ENCODE assay signal across 1 cellular context in the genomic region with DNA sequence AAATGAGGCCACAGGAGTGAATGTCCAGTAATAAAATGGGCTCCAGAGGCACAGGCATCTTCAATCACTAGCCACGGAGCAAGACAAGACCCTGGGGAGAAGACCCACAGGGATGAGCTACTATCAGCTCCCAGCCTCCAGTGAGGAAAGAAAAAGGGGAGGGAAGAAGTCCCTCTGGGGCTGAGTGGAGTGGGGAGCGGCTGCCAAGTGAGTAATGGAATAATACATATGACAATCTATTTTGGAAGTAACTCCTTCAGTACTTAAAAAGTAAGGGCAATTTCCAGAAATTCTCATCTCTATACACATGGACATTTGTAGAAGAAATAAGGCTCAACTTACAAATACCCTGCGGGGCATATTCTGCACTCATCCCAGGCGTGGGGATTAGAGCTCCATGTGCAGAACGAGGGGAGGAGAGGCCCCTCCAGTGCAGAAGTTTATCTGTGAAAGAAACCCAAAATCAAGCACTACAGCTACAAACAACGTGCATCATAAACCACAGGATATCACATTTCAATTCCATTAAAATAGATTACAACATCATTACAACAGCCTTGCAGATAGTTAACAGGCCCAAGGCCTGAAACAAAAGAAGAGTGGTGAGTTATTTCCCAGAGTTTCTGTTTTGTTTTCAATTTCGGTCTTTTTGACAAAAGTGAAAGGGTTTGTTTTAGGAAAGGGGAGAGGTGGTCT.
TF ChIP-seq lines count a peak whose summit lies in the region.

No MANE protein-coding gene starts in this region.

TF ChIP-seq in HEK293, 187 proteins besides CTCF, POLR2A, EP300 and RAD21 (continued from another document and continues in another):
- TF ChIP-seq, protein P1, sequence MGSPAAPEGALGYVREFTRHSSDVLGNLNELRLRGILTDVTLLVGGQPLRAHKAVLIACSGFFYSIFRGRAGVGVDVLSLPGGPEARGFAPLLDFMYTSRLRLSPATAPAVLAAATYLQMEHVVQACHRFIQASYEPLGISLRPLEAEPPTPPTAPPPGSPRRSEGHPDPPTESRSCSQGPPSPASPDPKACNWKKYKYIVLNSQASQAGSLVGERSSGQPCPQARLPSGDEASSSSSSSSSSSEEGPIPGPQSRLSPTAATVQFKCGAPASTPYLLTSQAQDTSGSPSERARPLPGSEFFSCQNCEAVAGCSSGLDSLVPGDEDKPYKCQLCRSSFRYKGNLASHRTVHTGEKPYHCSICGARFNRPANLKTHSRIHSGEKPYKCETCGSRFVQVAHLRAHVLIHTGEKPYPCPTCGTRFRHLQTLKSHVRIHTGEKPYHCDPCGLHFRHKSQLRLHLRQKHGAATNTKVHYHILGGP (tag by site-specific recombination; IDR thresholded peaks at IDR 0.05), result no peak
- TF ChIP-seq ZNF621 (tag by site-specific recombination; IDR thresholded peaks at IDR 0.05), result no peak
- TF ChIP-seq ZNF155 (tag by site-specific recombination; IDR thresholded peaks at IDR 0.05), result no peak
- peak; percentile 60 for TF ChIP-seq ZIC2 (tag by site-specific recombination; IDR thresholded peaks at IDR 0.05)
- no peak for TF ChIP-seq ZNF16 (tag by site-specific recombination; IDR thresholded peaks at IDR 0.05; ENCODE audit: low read depth)
- TF ChIP-seq ZNF121 (tag by site-specific recombination; IDR thresholded peaks at IDR 0.05), result no peak
- no peak for TF ChIP-seq ZNF138 (tag by site-specific recombination; IDR thresholded peaks at IDR 0.05; ENCODE audit: borderline replicate concordance)
- no peak for TF ChIP-seq ZNF423 (tag by site-specific recombination; IDR thresholded peaks at IDR 0.05)
- TF ChIP-seq ZNF561 (tag by site-specific recombination; IDR thresholded peaks at IDR 0.05; ENCODE audit: borderline replicate concordance), result 0 out of 2 replicates have a peak, but pooled peaks have one; percentile 46
- TF ChIP-seq ZNF302 (tag by site-specific recombination; IDR thresholded peaks at IDR 0.05; ENCODE audit: low read depth), result no peak
- peak; percentile 90 for TF ChIP-seq WT1 (tag by site-specific recombination; IDR thresholded peaks at IDR 0.05)
- no peak for TF ChIP-seq ZNF658 (tag by site-specific recombination; IDR thresholded peaks at IDR 0.05)
- TF ChIP-seq ZNF660 (tag by site-specific recombination; IDR thresholded peaks at IDR 0.05), result no peak
- no peak for TF ChIP-seq ZBTB7A (tag by site-specific recombination; IDR thresholded peaks at IDR 0.05; ENCODE audit: low read depth)
- TF ChIP-seq, protein P2, sequence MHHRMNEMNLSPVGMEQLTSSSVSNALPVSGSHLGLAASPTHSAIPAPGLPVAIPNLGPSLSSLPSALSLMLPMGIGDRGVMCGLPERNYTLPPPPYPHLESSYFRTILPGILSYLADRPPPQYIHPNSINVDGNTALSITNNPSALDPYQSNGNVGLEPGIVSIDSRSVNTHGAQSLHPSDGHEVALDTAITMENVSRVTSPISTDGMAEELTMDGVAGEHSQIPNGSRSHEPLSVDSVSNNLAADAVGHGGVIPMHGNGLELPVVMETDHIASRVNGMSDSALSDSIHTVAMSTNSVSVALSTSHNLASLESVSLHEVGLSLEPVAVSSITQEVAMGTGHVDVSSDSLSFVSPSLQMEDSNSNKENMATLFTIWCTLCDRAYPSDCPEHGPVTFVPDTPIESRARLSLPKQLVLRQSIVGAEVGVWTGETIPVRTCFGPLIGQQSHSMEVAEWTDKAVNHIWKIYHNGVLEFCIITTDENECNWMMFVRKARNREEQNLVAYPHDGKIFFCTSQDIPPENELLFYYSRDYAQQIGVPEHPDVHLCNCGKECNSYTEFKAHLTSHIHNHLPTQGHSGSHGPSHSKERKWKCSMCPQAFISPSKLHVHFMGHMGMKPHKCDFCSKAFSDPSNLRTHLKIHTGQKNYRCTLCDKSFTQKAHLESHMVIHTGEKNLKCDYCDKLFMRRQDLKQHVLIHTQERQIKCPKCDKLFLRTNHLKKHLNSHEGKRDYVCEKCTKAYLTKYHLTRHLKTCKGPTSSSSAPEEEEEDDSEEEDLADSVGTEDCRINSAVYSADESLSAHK (tag by site-specific recombination; IDR thresholded peaks at IDR 0.05), result peak; percentile 89
- no peak for TF ChIP-seq MYNN (tag by site-specific recombination; IDR thresholded peaks at IDR 0.05; ENCODE audit: borderline replicate concordance)
- TF ChIP-seq, protein P3, sequence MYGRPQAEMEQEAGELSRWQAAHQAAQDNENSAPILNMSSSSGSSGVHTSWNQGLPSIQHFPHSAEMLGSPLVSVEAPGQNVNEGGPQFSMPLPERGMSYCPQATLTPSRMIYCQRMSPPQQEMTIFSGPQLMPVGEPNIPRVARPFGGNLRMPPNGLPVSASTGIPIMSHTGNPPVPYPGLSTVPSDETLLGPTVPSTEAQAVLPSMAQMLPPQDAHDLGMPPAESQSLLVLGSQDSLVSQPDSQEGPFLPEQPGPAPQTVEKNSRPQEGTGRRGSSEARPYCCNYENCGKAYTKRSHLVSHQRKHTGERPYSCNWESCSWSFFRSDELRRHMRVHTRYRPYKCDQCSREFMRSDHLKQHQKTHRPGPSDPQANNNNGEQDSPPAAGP (tag by site-specific recombination; IDR thresholded peaks at IDR 0.05), result no peak
- TF ChIP-seq, protein P4, sequence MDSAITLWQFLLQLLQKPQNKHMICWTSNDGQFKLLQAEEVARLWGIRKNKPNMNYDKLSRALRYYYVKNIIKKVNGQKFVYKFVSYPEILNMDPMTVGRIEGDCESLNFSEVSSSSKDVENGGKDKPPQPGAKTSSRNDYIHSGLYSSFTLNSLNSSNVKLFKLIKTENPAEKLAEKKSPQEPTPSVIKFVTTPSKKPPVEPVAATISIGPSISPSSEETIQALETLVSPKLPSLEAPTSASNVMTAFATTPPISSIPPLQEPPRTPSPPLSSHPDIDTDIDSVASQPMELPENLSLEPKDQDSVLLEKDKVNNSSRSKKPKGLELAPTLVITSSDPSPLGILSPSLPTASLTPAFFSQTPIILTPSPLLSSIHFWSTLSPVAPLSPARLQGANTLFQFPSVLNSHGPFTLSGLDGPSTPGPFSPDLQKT (IDR thresholded peaks at IDR 0.05; ENCODE audit: borderline replicate concordance, low read depth, low read length), result no peak
- no peak for TF ChIP-seq ZNF571 (tag by site-specific recombination; IDR thresholded peaks at IDR 0.05)
- no peak for TF ChIP-seq KLF1 (tag by site-specific recombination; IDR thresholded peaks at IDR 0.05)
- no peak for TF ChIP-seq ZNF248 (tag by site-specific recombination; IDR thresholded peaks at IDR 0.05)
- TF ChIP-seq ZNF670 (tag by site-specific recombination; IDR thresholded peaks at IDR 0.05; ENCODE audit: low read depth), result no peak
- peak; percentile 43; the same call in 1 of the 2 replicates for TF ChIP-seq ZFP69B (tag by site-specific recombination; IDR thresholded peaks at IDR 0.05)
- TF ChIP-seq, protein P5, sequence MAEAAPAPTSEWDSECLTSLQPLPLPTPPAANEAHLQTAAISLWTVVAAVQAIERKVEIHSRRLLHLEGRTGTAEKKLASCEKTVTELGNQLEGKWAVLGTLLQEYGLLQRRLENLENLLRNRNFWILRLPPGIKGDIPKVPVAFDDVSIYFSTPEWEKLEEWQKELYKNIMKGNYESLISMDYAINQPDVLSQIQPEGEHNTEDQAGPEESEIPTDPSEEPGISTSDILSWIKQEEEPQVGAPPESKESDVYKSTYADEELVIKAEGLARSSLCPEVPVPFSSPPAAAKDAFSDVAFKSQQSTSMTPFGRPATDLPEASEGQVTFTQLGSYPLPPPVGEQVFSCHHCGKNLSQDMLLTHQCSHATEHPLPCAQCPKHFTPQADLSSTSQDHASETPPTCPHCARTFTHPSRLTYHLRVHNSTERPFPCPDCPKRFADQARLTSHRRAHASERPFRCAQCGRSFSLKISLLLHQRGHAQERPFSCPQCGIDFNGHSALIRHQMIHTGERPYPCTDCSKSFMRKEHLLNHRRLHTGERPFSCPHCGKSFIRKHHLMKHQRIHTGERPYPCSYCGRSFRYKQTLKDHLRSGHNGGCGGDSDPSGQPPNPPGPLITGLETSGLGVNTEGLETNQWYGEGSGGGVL (tag by site-specific recombination; IDR thresholded peaks at IDR 0.05), result peak; percentile 73
- no peak for TF ChIP-seq ZFHX2 (tag by site-specific recombination; conservative IDR thresholded peaks at IDR 0.05)
- TF ChIP-seq RBAK (tag by site-specific recombination; IDR thresholded peaks at IDR 0.05), result no peak
- TF ChIP-seq, protein P6, sequence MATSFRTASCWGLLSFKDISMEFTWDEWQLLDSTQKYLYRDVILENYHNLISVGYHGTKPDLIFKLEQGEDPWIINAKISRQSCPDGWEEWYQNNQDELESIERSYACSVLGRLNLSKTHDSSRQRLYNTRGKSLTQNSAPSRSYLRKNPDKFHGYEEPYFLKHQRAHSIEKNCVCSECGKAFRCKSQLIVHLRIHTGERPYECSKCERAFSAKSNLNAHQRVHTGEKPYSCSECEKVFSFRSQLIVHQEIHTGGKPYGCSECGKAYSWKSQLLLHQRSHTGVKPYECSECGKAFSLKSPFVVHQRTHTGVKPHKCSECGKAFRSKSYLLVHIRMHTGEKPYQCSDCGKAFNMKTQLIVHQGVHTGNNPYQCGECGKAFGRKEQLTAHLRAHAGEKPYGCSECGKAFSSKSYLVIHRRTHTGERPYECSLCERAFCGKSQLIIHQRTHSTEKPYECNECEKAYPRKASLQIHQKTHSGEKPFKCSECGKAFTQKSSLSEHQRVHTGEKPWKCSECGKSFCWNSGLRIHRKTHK (tag by site-specific recombination; IDR thresholded peaks at IDR 0.05), result no peak
- TF ChIP-seq, protein P7, sequence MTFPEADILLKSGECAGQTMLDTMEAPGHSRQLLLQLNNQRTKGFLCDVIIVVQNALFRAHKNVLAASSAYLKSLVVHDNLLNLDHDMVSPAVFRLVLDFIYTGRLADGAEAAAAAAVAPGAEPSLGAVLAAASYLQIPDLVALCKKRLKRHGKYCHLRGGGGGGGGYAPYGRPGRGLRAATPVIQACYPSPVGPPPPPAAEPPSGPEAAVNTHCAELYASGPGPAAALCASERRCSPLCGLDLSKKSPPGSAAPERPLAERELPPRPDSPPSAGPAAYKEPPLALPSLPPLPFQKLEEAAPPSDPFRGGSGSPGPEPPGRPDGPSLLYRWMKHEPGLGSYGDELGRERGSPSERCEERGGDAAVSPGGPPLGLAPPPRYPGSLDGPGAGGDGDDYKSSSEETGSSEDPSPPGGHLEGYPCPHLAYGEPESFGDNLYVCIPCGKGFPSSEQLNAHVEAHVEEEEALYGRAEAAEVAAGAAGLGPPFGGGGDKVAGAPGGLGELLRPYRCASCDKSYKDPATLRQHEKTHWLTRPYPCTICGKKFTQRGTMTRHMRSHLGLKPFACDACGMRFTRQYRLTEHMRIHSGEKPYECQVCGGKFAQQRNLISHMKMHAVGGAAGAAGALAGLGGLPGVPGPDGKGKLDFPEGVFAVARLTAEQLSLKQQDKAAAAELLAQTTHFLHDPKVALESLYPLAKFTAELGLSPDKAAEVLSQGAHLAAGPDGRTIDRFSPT (tag by site-specific recombination; IDR thresholded peaks at IDR 0.05), result 0 out of 2 replicates have a peak, but pooled peaks have one; percentile 47
- no peak for TF ChIP-seq SCRT2 (tag by site-specific recombination; IDR thresholded peaks at IDR 0.05)
- no peak for TF ChIP-seq GLI4 (tag by site-specific recombination; IDR thresholded peaks at IDR 0.05)
- peak; percentile 61; the same call in 1 of the 2 replicates for TF ChIP-seq ZNF558 (tag by site-specific recombination; IDR thresholded peaks at IDR 0.05)
- TF ChIP-seq ZNF530 (tag by site-specific recombination; IDR thresholded peaks at IDR 0.05; ENCODE audit: low read depth), result no peak
- no peak for TF ChIP-seq ZNF747 (tag by site-specific recombination; IDR thresholded peaks at IDR 0.05)
- TF ChIP-seq ZNF654 (tag by site-specific recombination; IDR thresholded peaks at IDR 0.05; ENCODE audit: low read depth), result no peak
- TF ChIP-seq, protein P8, sequence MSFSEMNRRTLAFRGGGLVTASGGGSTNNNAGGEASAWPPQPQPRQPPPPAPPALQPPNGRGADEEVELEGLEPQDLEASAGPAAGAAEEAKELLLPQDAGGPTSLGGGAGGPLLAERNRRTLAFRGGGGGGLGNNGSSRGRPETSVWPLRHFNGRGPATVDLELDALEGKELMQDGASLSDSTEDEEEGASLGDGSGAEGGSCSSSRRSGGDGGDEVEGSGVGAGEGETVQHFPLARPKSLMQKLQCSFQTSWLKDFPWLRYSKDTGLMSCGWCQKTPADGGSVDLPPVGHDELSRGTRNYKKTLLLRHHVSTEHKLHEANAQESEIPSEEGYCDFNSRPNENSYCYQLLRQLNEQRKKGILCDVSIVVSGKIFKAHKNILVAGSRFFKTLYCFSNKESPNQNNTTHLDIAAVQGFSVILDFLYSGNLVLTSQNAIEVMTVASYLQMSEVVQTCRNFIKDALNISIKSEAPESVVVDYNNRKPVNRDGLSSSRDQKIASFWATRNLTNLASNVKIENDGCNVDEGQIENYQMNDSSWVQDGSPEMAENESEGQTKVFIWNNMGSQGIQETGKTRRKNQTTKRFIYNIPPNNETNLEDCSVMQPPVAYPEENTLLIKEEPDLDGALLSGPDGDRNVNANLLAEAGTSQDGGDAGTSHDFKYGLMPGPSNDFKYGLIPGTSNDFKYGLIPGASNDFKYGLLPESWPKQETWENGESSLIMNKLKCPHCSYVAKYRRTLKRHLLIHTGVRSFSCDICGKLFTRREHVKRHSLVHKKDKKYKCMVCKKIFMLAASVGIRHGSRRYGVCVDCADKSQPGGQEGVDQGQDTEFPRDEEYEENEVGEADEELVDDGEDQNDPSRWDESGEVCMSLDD (tag by site-specific recombination; IDR thresholded peaks at IDR 0.05), result no peak
- TF ChIP-seq IKZF3 (tag by site-specific recombination; IDR thresholded peaks at IDR 0.05), result peak; percentile 78
- TF ChIP-seq, protein P9, sequence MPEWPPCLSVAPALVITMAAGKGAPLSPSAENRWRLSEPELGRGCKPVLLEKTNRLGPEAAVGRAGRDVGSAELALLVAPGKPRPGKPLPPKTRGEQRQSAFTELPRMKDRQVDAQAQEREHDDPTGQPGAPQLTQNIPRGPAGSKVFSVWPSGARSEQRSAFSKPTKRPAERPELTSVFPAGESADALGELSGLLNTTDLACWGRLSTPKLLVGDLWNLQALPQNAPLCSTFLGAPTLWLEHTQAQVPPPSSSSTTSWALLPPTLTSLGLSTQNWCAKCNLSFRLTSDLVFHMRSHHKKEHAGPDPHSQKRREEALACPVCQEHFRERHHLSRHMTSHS (tag by site-specific recombination; IDR thresholded peaks at IDR 0.05), result no peak
- 0 out of 2 replicates have a peak, but pooled peaks have one; percentile 33 for TF ChIP-seq ZSCAN30 (tag by site-specific recombination; IDR thresholded peaks at IDR 0.05)
- no peak for TF ChIP-seq ZNF701 (tag by site-specific recombination; IDR thresholded peaks at IDR 0.05)
- no peak for TF ChIP-seq ZNF555 (tag by site-specific recombination; conservative IDR thresholded peaks at IDR 0.05)
- TF ChIP-seq ZNF341 (tag by site-specific recombination; IDR thresholded peaks at IDR 0.05; ENCODE audit: low read depth), result peak; percentile 45; the same call in 1 of the 2 replicates
- TF ChIP-seq ZNF335 (tag by site-specific recombination; conservative IDR thresholded peaks at IDR 0.05), result 0 out of 2 replicates have a peak, but pooled peaks have one; percentile 50
- TF ChIP-seq ZNF114 (tag by site-specific recombination; IDR thresholded peaks at IDR 0.05), result no peak
- no peak for TF ChIP-seq ZNF292 (tag by site-specific recombination; IDR thresholded peaks at IDR 0.05; ENCODE audit: borderline replicate concordance, low read depth)
- TF ChIP-seq, protein P10, sequence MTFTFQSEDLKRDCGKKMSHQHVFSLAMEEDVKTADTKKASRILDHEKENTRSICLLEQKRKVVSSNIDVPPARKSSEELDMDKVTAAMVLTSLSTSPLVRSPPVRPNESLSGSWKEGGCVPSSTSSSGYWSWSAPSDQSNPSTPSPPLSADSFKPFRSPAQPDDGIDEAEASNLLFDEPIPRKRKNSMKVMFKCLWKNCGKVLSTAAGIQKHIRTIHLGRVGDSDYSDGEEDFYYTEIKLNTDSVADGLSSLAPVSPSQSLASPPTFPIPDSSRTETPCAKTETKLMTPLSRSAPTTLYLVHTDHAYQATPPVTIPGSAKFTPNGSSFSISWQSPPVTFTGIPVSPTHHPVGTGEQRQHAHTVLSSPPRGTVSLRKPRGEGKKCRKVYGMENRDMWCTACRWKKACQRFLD (tag by site-specific recombination; IDR thresholded peaks at IDR 0.05), result no peak
- TF ChIP-seq HOXC10 (CRISPR knock-in tag; IDR thresholded peaks at IDR 0.05), result no peak
- TF ChIP-seq ZNF48 (tag by site-specific recombination; IDR thresholded peaks at IDR 0.05), result no peak
